In genomic region chr14:92963301-92964123, GRCh38 we compare ENCODE assay signal across 15 cellular contexts. TPM values are rescaled to one million over a fixed set of nuclear protein-coding genes. Genes with fewer than 3 reads are reported as not detected.
DNase-seq lines count a peak whose midpoint lies in the region; ATAC-seq lines count a peak whose summit lies in the region.
"Had no signal": no experiment of that assay in that cellular context is flagged by ENCODE, and none has a peak within 500 bp of the region (broad histone marks: within the 10 kb centered on the region; RNA-seq: fewer than 3 reads in every experiment).

No MANE protein-coding gene starts in this region.

- H3K4me1 Mint-ChIP-seq in central memory CD8-positive, alpha-beta T cell = peaks cover 15% of the 10 kb centered on the region
- H3K4me1 Mint-ChIP-seq in stimulated activated naive CD8-positive, alpha-beta T cell treated with anti-CD3 and anti-CD28 coated beads, Interleukin-15, amount 100 ng/mL, for 72 hours = peaks cover 9% of the 10 kb centered on the region
- H3K4me1 Mint-ChIP-seq: activated CD8-positive, alpha-beta memory T cell treated with anti-CD3 and anti-CD28 coated beads, Interleukin-2, amount 10 ng/mL, durations not matched to agents 7 days and 5 days had no signal

- H3K4me3 Mint-ChIP-seq in central memory CD8-positive, alpha-beta T cell = no peak overlapping the region
- no peak overlapping the region for H3K4me3 Mint-ChIP-seq in stimulated activated naive CD8-positive, alpha-beta T cell treated with anti-CD3 and anti-CD28 coated beads, Interleukin-15, amount 100 ng/mL, for 72 hours
- H3K4me3 Mint-ChIP-seq: activated CD8-positive, alpha-beta memory T cell treated with anti-CD3 and anti-CD28 coated beads, Interleukin-2, amount 10 ng/mL, durations not matched to agents 7 days and 5 days had no signal

- peak in 2 of 3 experiments; percentile 17 to 49 for DNase-seq in NCI-H1417 (lab: John Stamatoyannopoulos, UW)
- no peak for DNase-seq in NCI-H1417 treated with DMSO at 0.1 percent for 48 hours (lab: John Stamatoyannopoulos, UW)
- no peak for DNase-seq in central memory CD8-positive, alpha-beta T cell (ENCODE audit: low spot score in 2 of 2)
- DNase-seq in left lobe of liver (ENCODE audit: low spot score) = no peak
- no peak for DNase-seq in stimulated activated naive CD8-positive, alpha-beta T cell treated with anti-CD3 and anti-CD28 coated beads, Interleukin-15, amount 100 ng/mL, for 72 hours
- no peak for DNase-seq in Kasumi-1 (lab: John Stamatoyannopoulos, UW)
- no peak for DNase-seq in AG20443 (ENCODE audit: low spot score)
- no peak for DNase-seq in KG1 (lab: John Stamatoyannopoulos, UW)
- DNase-seq: 8988T; activated CD8-positive, alpha-beta memory T cell treated with anti-CD3 and anti-CD28 coated beads, Interleukin-2, amount 10 ng/mL, durations not matched to agents 7 days and 5 days; amygdala; hippocampal formation; NCI-H2171 treated with DMSO at 0.1 percent for 48 hours; T-helper 2 cell had no signal

- H3K9me3 Mint-ChIP-seq in central memory CD8-positive, alpha-beta T cell = peaks cover 5% of the 10 kb centered on the region
- peaks cover 0 to 5% of the 10 kb centered on the region in 2 donors for H3K9me3 Mint-ChIP-seq in stimulated activated naive CD8-positive, alpha-beta T cell treated with anti-CD3 and anti-CD28 coated beads, Interleukin-15, amount 100 ng/mL, for 72 hours

- ATAC-seq in central memory CD8-positive, alpha-beta T cell (replicated peaks; ENCODE audit: extremely low read depth, poor library complexity, severe bottlenecking) = no peak
- peak; percentile 69 for ATAC-seq in left lobe of liver
- ATAC-seq in stimulated activated naive CD8-positive, alpha-beta T cell treated with anti-CD3 and anti-CD28 coated beads, Interleukin-15, amount 100 ng/mL, for 72 hours = no peak
- ATAC-seq: activated CD8-positive, alpha-beta memory T cell treated with anti-CD3 and anti-CD28 coated beads, Interleukin-2, amount 10 ng/mL, durations not matched to agents 7 days and 5 days had no signal

- no peaks in the 10 kb centered on the region for H3K27me3 Mint-ChIP-seq in central memory CD8-positive, alpha-beta T cell
- no peaks in the 10 kb centered on the region for H3K27me3 Mint-ChIP-seq in stimulated activated naive CD8-positive, alpha-beta T cell treated with anti-CD3 and anti-CD28 coated beads, Interleukin-15, amount 100 ng/mL, for 72 hours
- H3K27me3 Mint-ChIP-seq: activated CD8-positive, alpha-beta memory T cell treated with anti-CD3 and anti-CD28 coated beads, Interleukin-2, amount 10 ng/mL, durations not matched to agents 7 days and 5 days had no signal

- peak overlapping the region; percentile 59 for H3K27ac Mint-ChIP-seq in central memory CD8-positive, alpha-beta T cell (ENCODE audit: low read depth)
- peak overlapping the region; percentile 21 to 91 for H3K27ac Mint-ChIP-seq in stimulated activated naive CD8-positive, alpha-beta T cell treated with anti-CD3 and anti-CD28 coated beads, Interleukin-15, amount 100 ng/mL, for 72 hours
- H3K27ac Mint-ChIP-seq: activated CD8-positive, alpha-beta memory T cell treated with anti-CD3 and anti-CD28 coated beads, Interleukin-2, amount 10 ng/mL, durations not matched to agents 7 days and 5 days had no signal

- H3K36me3 Mint-ChIP-seq in central memory CD8-positive, alpha-beta T cell (ENCODE audit: insufficient read depth) = peaks cover 7% of the 10 kb centered on the region

RNA-seq across cellular contexts. Expression of gene CHGA, which starts 40.6 kb away (rescaled TPM):
- total RNA-seq in left lobe of liver = 0.20 TPM
- total RNA-seq: activated CD8-positive, alpha-beta memory T cell treated with anti-CD3 and anti-CD28 coated beads, Interleukin-2, amount 10 ng/mL, durations not matched to agents 7 days and 5 days; tibial nerve had no signal

Comparison
In these comparisons a context has a peak if more than half of its experiments do, and no peak if none do; other contexts are left out.
1. DNase-seq: peak in NCI-H1417 (2 of 3); none in NCI-H1417 treated with DMSO at 0.1 percent for 48 hours (single experiment), central memory CD8-positive, alpha-beta T cell (0 of 2), left lobe of liver (single experiment), stimulated activated naive CD8-positive, alpha-beta T cell treated with anti-CD3 and anti-CD28 coated beads, Interleukin-15, amount 100 ng/mL, for 72 hours (0 of 2), Kasumi-1 (0 of 2), AG20443 (single experiment) and KG1 (single experiment).